ENCODE assay signal across 8 cellular contexts in genomic region chr1:146938242-146938902, GRCh38. TPM values are rescaled to one million over a fixed set of nuclear protein-coding genes. Genes with fewer than 3 reads are reported as not detected.
DNase-seq lines count a peak whose midpoint lies in the region; ATAC-seq and TF ChIP-seq lines count a peak whose summit lies in the region.
"Not testable (repeated sequence)": the region's sequence is repeated elsewhere in the genome, so short reads cannot be mapped to it uniquely, and the experiment has no call there.

Gene NBPF12, plus strand, starts transcription at chr1:146938324. Its CDS starts 21,820 bp downstream, at chr1:146960144.

- not testable (repeated sequence) for H3F3A ChIP-seq in DOHH2 (ENCODE audit: control insufficient read depth, insufficient read depth)

- peak within 1 kb of the TSS; percentile 76 for H3K4me3 ChIP-seq in DOHH2 (ENCODE audit: low read length)
- H3K4me3 ChIP-seq in fibroblast of lung (replicated peaks in 1 of 4; ENCODE audit: control extremely low read depth in 1 of 4, insufficient read depth in 1 of 4, low read depth in 3 of 4, low read length in 4 of 4) = peak within 1 kb of the TSS; percentile 51 to 67 (median 60)

- H3K27ac Mint-ChIP-seq in activated T-helper 1 cell treated with anti-CD3 and anti-CD28 coated beads, Interleukin-12 subunit alpha, Interleukin-12 subunit beta, Interleukin-2, Interleukin-4 antibody, amounts not matched to agents 30 ng/mL and 10 ng/mL and 1 ng/mL, durations not matched to agents 14 hours and 24 hours and 36 hours = peak within 1 kb of the TSS; percentile 92
- H3K27ac Mint-ChIP-seq in naive thymus-derived CD8-positive, alpha-beta T cell = peak within 1 kb of the TSS; percentile 84 to 98 (median 96)

- peaks cover 14% of the 10 kb centered on the region for H3K79me2 ChIP-seq in DOHH2 (ENCODE audit: control insufficient read depth, low read length)
- not testable (repeated sequence) for H3K79me2 ChIP-seq in fibroblast of lung (ENCODE audit: control insufficient read depth, insufficient read depth, low read length)

- H3K36me3 Mint-ChIP-seq in activated T-helper 1 cell treated with anti-CD3 and anti-CD28 coated beads, Interleukin-12 subunit alpha, Interleukin-12 subunit beta, Interleukin-2, Interleukin-4 antibody, amounts not matched to agents 30 ng/mL and 10 ng/mL and 1 ng/mL, durations not matched to agents 14 hours and 24 hours and 36 hours (ENCODE audit: low read depth); naive thymus-derived CD8-positive, alpha-beta T cell: not testable (repeated sequence)

- not testable (repeated sequence) for TF ChIP-seq CTCF in DOHH2 (IDR thresholded peaks at IDR 0.05; ENCODE audit: low read depth, low read length, poor library complexity, severe bottlenecking); fibroblast of lung (conservative IDR thresholded peaks at IDR 0.05 in 1 of 2, IDR thresholded peaks at IDR 0.05 in 1 of 2; ENCODE audit: low read depth in 1 of 2, low read length in 2 of 2)

- not testable (repeated sequence) for H3K4me1 Mint-ChIP-seq in activated T-helper 1 cell treated with anti-CD3 and anti-CD28 coated beads, Interleukin-12 subunit alpha, Interleukin-12 subunit beta, Interleukin-2, Interleukin-4 antibody, amounts not matched to agents 30 ng/mL and 10 ng/mL and 1 ng/mL, durations not matched to agents 14 hours and 24 hours and 36 hours (ENCODE audit: low read depth)
- peaks cover 6 to 27% (median 12%) of the 10 kb centered on the region in 4 donors for H3K4me1 Mint-ChIP-seq in naive thymus-derived CD8-positive, alpha-beta T cell

- not testable (repeated sequence) for H4K20me1 ChIP-seq in DOHH2 (ENCODE audit: control insufficient read depth, insufficient read depth, low read depth, low read length); fibroblast of lung (ENCODE audit: control insufficient read depth, extremely low read depth, insufficient read depth, low read length)

- H3K4me2 ChIP-seq in DOHH2 (ENCODE audit: low read length) (peak within 1 kb of the TSS; percentile 76), fibroblast of lung (ENCODE audit: extremely low read depth, insufficient read depth, low read length) (peak within 1 kb of the TSS; percentile 23)

- POLR2A ChIA-PET in naive thymus-derived CD8-positive, alpha-beta T cell (lab: Charles Lee) = interaction anchor here (0.7 kb wide), 1 partner anchor 562 kb away, joined by 3 read pairs; no protein-coding TSS in a partner anchor

- peak; percentile 89 to 91 for ATAC-seq in naive thymus-derived CD8-positive, alpha-beta T cell

- H3K4me1 ChIP-seq in DOHH2 (ENCODE audit: control insufficient read depth, low read length) = peaks cover 10% of the 10 kb centered on the region
- H3K4me1 ChIP-seq in fibroblast of lung (ENCODE audit: control insufficient read depth, extremely low read depth, insufficient read depth, low read length) = not testable (repeated sequence)

- not testable (repeated sequence) for H3K27me3 ChIP-seq in DOHH2 (ENCODE audit: control insufficient read depth, low read length); fibroblast of lung (ENCODE audit: control insufficient read depth, insufficient read depth, low read length)

- intact Hi-C loops in activated T-helper 1 cell treated with anti-CD3 and anti-CD28 coated beads, Interleukin-12 subunit alpha, Interleukin-12 subunit beta, Interleukin-2, Interleukin-4 antibody, amounts not matched to agents 30 ng/mL and 10 ng/mL and 1 ng/mL, durations not matched to agents 14 hours and 24 hours and 36 hours (cut with micrococcal nuclease) = not testable (repeated sequence)

- H3K27ac ChIP-seq in DOHH2 (ENCODE audit: low read depth, low read length) (peak within 1 kb of the TSS; percentile 41), fibroblast of lung (ENCODE audit: insufficient read depth, low read length) (peak within 1 kb of the TSS; percentile 69)

- H3K9me3 Mint-ChIP-seq in activated T-helper 1 cell treated with anti-CD3 and anti-CD28 coated beads, Interleukin-12 subunit alpha, Interleukin-12 subunit beta, Interleukin-2, Interleukin-4 antibody, amounts not matched to agents 30 ng/mL and 10 ng/mL and 1 ng/mL, durations not matched to agents 14 hours and 24 hours and 36 hours; naive thymus-derived CD8-positive, alpha-beta T cell: not testable (repeated sequence)

- DNase-seq in H4 (ENCODE audit: low spot score) (peak; percentile 72), M059J (ENCODE audit: low read depth) (peak; percentile 88), fibroblast of lung (ENCODE audit: low read depth in 2 of 2) (peak; percentile 76 to 82)
- peak; percentile 82 for DNase-seq in activated T-helper 1 cell treated with anti-CD3 and anti-CD28 coated beads, Interleukin-12 subunit alpha, Interleukin-12 subunit beta, Interleukin-2, Interleukin-4 antibody, amounts not matched to agents 30 ng/mL and 10 ng/mL and 1 ng/mL, durations not matched to agents 14 hours and 24 hours and 36 hours (ENCODE audit: low spot score)
- peak; percentile 63 to 88 (median 76) for DNase-seq in naive thymus-derived CD8-positive, alpha-beta T cell
- peak; percentile 69 to 76 for DNase-seq in stimulated activated CD8-positive, alpha-beta memory T cell treated with anti-CD3 and anti-CD28 coated beads, Interleukin-7, amount 100 ng/mL, for 48 hours (ENCODE audit: extremely low read depth in 1 of 2, low read depth in 1 of 2)

- H3K9me3 ChIP-seq in DOHH2 (ENCODE audit: control insufficient read depth, insufficient read depth, low read length); fibroblast of lung (ENCODE audit: control insufficient read depth, insufficient read depth, low read depth, low read length): not testable (repeated sequence)

- H3K4me3 Mint-ChIP-seq in activated T-helper 1 cell treated with anti-CD3 and anti-CD28 coated beads, Interleukin-12 subunit alpha, Interleukin-12 subunit beta, Interleukin-2, Interleukin-4 antibody, amounts not matched to agents 30 ng/mL and 10 ng/mL and 1 ng/mL, durations not matched to agents 14 hours and 24 hours and 36 hours = peak within 1 kb of the TSS; percentile 86
- H3K4me3 Mint-ChIP-seq in naive thymus-derived CD8-positive, alpha-beta T cell = peak within 1 kb of the TSS; percentile 87 to 97 (median 95)

- not testable (repeated sequence) for H3K36me3 ChIP-seq in DOHH2 (ENCODE audit: control insufficient read depth, low read length); fibroblast of lung (ENCODE audit: control insufficient read depth, insufficient read depth, low read length)

- peak within 1 kb of the TSS; percentile 66 for H3K9ac ChIP-seq in fibroblast of lung (ENCODE audit: insufficient read depth, low read length)

- H2AFZ ChIP-seq in fibroblast of lung (ENCODE audit: low read length) = peak within 1 kb of the TSS; percentile 43

- H3K27me3 Mint-ChIP-seq in activated T-helper 1 cell treated with anti-CD3 and anti-CD28 coated beads, Interleukin-12 subunit alpha, Interleukin-12 subunit beta, Interleukin-2, Interleukin-4 antibody, amounts not matched to agents 30 ng/mL and 10 ng/mL and 1 ng/mL, durations not matched to agents 14 hours and 24 hours and 36 hours (ENCODE audit: insufficient read depth); naive thymus-derived CD8-positive, alpha-beta T cell: not testable (repeated sequence)

- H3K9me2 ChIP-seq in DOHH2 (replicated peaks; ENCODE audit: control insufficient read depth, low read length) = not testable (repeated sequence)

- peak; percentile 50 for TF ChIP-seq POLR2A in Raji (IDR thresholded peaks at IDR 0.05; ENCODE audit: insufficient read depth, low read depth, low read length)

RNA-seq across cellular contexts. Expression of gene NBPF12, which starts in this region (rescaled TPM):
- total RNA-seq in H4 (2014; rRNA removed; shearing (Covaris generic)) = 2.1 and 2.5 TPM in 2 replicates
- total RNA-seq in M059J (2014; rRNA removed; shearing (Covaris generic)) = 1.7 and 4.4 TPM in 2 replicates
- 15.3 TPM in 2 replicates for total RNA-seq in activated T-helper 1 cell treated with anti-CD3 and anti-CD28 coated beads, Interleukin-12 subunit alpha, Interleukin-12 subunit beta, Interleukin-2, Interleukin-4 antibody, amounts not matched to agents 30 ng/mL and 10 ng/mL and 1 ng/mL, durations not matched to agents 14 hours and 24 hours and 36 hours
- total RNA-seq in fibroblast of lung = 9.8 and 12.4 TPM in 2 replicates
- 5.4 and 6.1 TPM in 2 replicates for polyA plus RNA-seq in fibroblast of lung
- 3.3 and 3.7 TPM in 2 replicates for polyA plus RNA-seq in fibroblast of lung (2012)
- 1.7 and 2.0 TPM in 2 replicates for polyA minus RNA-seq in fibroblast of lung (ENCODE audit: low replicate concordance)
- total RNA-seq in naive thymus-derived CD8-positive, alpha-beta T cell = 10 to 100 TPM; 40.1 to 42.8 TPM
- 1 to 10 TPM; 1.6 to 5.5 (median 3.1) TPM for polyA plus RNA-seq in naive thymus-derived CD8-positive, alpha-beta T cell

Comparison
In these comparisons a context has a peak if more than half of its experiments do, and no peak if none do; other contexts are left out.
1. Peak in every context shown above with its lines: DNase-seq, ATAC-seq, H3K4me3 ChIP-seq and H3K27ac ChIP-seq.